Comparison of ENCODE assay signal across 11 cellular contexts in the genomic region with DNA sequence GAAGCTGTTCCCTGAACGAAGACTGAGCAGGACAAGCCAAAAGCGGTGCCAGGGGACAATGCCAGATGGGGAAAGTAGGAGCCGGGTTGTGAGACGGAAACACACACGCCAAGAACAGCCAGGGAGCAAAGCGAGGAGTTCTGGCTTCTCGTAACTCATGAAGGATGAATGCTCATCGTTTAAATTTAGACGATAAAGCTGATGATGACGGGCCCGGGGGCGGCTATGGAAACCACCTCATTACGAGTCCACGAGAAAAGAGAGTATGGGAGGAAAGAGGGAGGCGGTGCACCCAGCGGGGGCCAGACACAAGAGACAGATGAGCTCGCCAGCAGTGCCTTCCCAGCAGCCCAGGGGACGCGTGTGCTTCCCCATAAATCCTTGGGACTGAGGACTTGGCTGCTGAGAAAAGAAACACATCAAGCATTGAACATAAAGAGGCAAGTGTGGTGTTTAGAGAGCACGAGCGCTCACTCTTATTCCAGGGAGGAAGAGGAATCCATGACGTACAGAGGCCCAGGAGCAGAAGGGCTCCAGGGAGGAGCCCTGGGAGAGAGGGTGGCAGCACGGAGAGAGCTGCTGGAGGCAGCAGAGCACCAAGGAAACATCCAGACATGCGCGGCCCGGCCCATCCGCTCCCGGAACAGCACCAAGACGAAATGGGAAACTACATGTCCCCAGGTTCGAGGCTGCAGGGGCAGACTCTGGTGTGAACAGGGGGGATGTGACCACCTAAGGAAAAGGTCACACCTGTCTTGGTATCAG.
DNase-seq lines count a peak whose midpoint lies in the region; ATAC-seq and TF ChIP-seq lines count a peak whose summit lies in the region.
"Had no signal": no experiment of that assay in that cellular context is flagged by ENCODE, and none has a peak within 500 bp of the region (broad histone marks: within the 10 kb centered on the region; RNA-seq: fewer than 3 reads in every experiment).

No MANE protein-coding gene starts in this region.

- ATAC-seq in HG03432 (IDR thresholded peaks at IDR 0.05; ENCODE audit: unreplicated experiment) = no peak

- no peaks in the 10 kb centered on the region for H3K9me3 Mint-ChIP-seq in IgD-negative memory B cell

- peaks cover 22% of the 10 kb centered on the region for H3K36me3 Mint-ChIP-seq in IgD-negative memory B cell

- in situ Hi-C loops in GM13976 (cut with MboI; ENCODE audit: low sequenced_read_pairs, unreplicated experiment) = no loop called here

- peak overlapping the region; percentile 27 to 94 (median 81) for H3K27ac Mint-ChIP-seq in IgD-negative memory B cell

- H3K4me3 Mint-ChIP-seq in IgD-negative memory B cell = peak overlapping the region in 3 of 4 donors; percentile 16 to 43 (median 20)

- DNase-seq in AG20443 (ENCODE audit: low spot score) (peak; percentile 49), fibroblast of gingiva (ENCODE audit: low read depth) (peak; percentile 18), putamen (ENCODE audit: low spot score) (peak; percentile 82), GM13976 (ENCODE audit: low spot score) (no peak), GM19238 (ENCODE audit: insufficient read length, low spot score) (no peak), AG08396 (ENCODE audit: low spot score) (no peak)
- DNase-seq: NCI-H187; PC-9; stimulated activated naive CD4-positive, alpha-beta T cell treated with Interleukin-2 at 50 U/mL for 16 hours had no signal

- TF ChIP-seq CTCF in GM13976 (IDR thresholded peaks at IDR 0.05; ENCODE audit: borderline replicate concordance, control extremely low read depth, extremely low read depth, insufficient read depth, missing control alignments) = no peak

- H3K27me3 Mint-ChIP-seq in IgD-negative memory B cell = no peaks in the 10 kb centered on the region

- H3K4me1 Mint-ChIP-seq in IgD-negative memory B cell = peaks cover 33 to 42% (median 42%) of the 10 kb centered on the region in 3 donors

Comparison
In these comparisons a context has a peak if more than half of its experiments do, and no peak if none do; other contexts are left out.
1. DNase-seq: peak in AG20443 (single experiment), fibroblast of gingiva (single experiment) and putamen (single experiment); none in GM13976 (single experiment), GM19238 (single experiment) and AG08396 (single experiment).